ENCODE assay signal across 21 cellular contexts in the genomic region with DNA sequence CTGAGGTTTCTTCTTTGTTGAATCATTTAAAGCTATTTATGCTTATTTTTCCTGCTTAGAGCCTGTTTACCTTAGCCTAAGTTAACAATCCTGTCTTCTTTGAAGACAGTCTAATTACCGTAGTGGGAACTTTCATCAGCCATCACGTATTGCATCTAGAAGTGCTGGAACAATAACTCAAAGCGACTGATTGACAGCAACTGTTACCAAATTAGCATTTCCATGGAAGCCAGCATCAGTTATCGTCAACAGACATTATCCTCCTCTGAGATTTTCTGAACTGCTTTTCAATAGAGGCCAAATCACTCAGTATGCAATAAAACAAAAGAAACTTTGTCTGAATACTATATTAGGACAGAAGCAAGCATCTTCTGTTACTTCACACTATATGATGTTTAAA.
DNase-seq lines count a peak whose midpoint lies in the region; FAIRE-seq and TF ChIP-seq lines count a peak whose summit lies in the region.
"Had no signal": no experiment of that assay in that cellular context is flagged by ENCODE, and none has a peak within 500 bp of the region (broad histone marks: within the 10 kb centered on the region; RNA-seq: fewer than 3 reads in every experiment).

No MANE protein-coding gene starts in this region.

- H3K36me3 ChIP-seq in mammary epithelial cell (ENCODE audit: insufficient read depth, low read length) (no peaks in the 10 kb centered on the region), H1 (ENCODE audit: control insufficient read depth in 2 of 4, insufficient read depth in 4 of 4, low read length in 3 of 4) (no peaks in the 10 kb centered on the region), neural progenitor cell (no peaks in the 10 kb centered on the region)

- H3K4me2 ChIP-seq in mammary epithelial cell (ENCODE audit: insufficient read depth, low read depth, low read length) (no peak overlapping the region), H1 (ENCODE audit: insufficient read depth in 1 of 2, low read depth in 2 of 2, low read length in 2 of 2) (0 out of 4 replicates have a peak overlapping the region, but pooled peaks of 1 of the 2 experiments have one; percentile 11), neural progenitor cell (peak overlapping the region; percentile 54)

- H4K5ac ChIP-seq in H1 (ENCODE audit: insufficient read length, low read depth, low read length): no peak overlapping the region

- CTCF ChIA-PET in mammary epithelial cell (lab: Charles Lee; ENCODE audit: low non-redundant PET): no interaction called here
- CTCF ChIA-PET in MCF 10A (lab: Yijun Ruan, JAX): no interaction called here
- CTCF ChIA-PET in H1 (lab: Charles Lee; ENCODE audit: partially characterized antibody): no interaction called here

- no peak overlapping the region for H3K9ac ChIP-seq in mammary epithelial cell (ENCODE audit: insufficient read depth, low read length)
- H3K9ac ChIP-seq in H1 (replicated peaks in 1 of 4; ENCODE audit: extremely low read depth in 1 of 4, low read depth in 3 of 4, low read length in 3 of 4): no peak overlapping the region
- H3K9ac ChIP-seq in neural progenitor cell: no peak overlapping the region

- no peak overlapping the region for H4K91ac ChIP-seq in H1 (replicated peaks; ENCODE audit: insufficient read length, low read length)

- POLR2A ChIA-PET in MCF 10A (lab: Yijun Ruan, JAX): interaction anchor here (0.5 kb wide), 1 partner anchor 310 kb away, joined by 5 read pairs; no protein-coding TSS in a partner anchor
- POLR2A ChIA-PET in H1 (lab: Charles Lee; ENCODE audit: partially characterized antibody): no interaction called here

- H3K4me1 ChIP-seq in mammary epithelial cell (ENCODE audit: insufficient read depth, low read length) (no peaks in the 10 kb centered on the region), H1 (replicated peaks in 1 of 4; ENCODE audit: control insufficient read depth in 3 of 4, insufficient read depth in 4 of 4, low read length in 3 of 4) (no peaks in the 10 kb centered on the region), neural progenitor cell (peaks cover 17% of the 10 kb centered on the region)

- H3K23me2 ChIP-seq in H1 (ENCODE audit: low read depth, low read length): no peaks in the 10 kb centered on the region; the same call in 1 of the 2 replicates

- intact Hi-C loops in mammary epithelial cell (cut with micrococcal nuclease) (no loop called here), MCF 10A (cut with micrococcal nuclease) (no loop called here)

- H4K8ac ChIP-seq in H1 (ENCODE audit: extremely low read depth, insufficient read depth, low read length): no peak overlapping the region

- H3K79me2 ChIP-seq in mammary epithelial cell (ENCODE audit: insufficient read depth, low read length) (no peaks in the 10 kb centered on the region), H1 (ENCODE audit: control insufficient read depth in 1 of 2, insufficient read depth in 2 of 2, low read length in 2 of 2) (no peaks in the 10 kb centered on the region), neural progenitor cell (ENCODE audit: low read depth) (no peaks in the 10 kb centered on the region)

- in situ Hi-C loops in mammary epithelial cell (cut with MboI; ENCODE audit: low sequenced_read_pairs in 2 of 2): no loop called here

- no peak for DNase-seq in mammary epithelial cell
- DNase-seq in MCF 10A (ENCODE audit: unreplicated experiment): no peak
- DNase-seq in H1 (ENCODE audit: low read depth in 1 of 2, low spot score in 2 of 2): no peak
- DNase-seq in neural progenitor cell (ENCODE audit: low spot score): peak; percentile 48
- no peak for DNase-seq in DMS114 treated with DMSO at 0.1 percent for 48 hours (lab: John Stamatoyannopoulos, UW; ENCODE audit: unreplicated experiment)
- DNase-seq in NCI-H2227 (lab: John Stamatoyannopoulos, UW; ENCODE audit: unreplicated experiment): no peak
- DNase-seq in NCI-H2081 treated with DMSO at 0.1 percent for 48 hours (lab: John Stamatoyannopoulos, UW): no peak
- DNase-seq: DMS79, H7, MM.1S, NCI-H1048, NCI-H1417 treated with DMSO at 0.1 percent for 48 hours, NCI-H2171 treated with DMSO at 0.1 percent for 48 hours, NCI-H446, NCI-H526 treated with DMSO at 0.1 percent for 48 hours had no signal

- no peak overlapping the region for H2BK12ac ChIP-seq in H1 (ENCODE audit: low read depth, low read length)

- no peak for TF ChIP-seq RAD21 in H1 (IDR thresholded peaks at IDR 0.05 in 1 of 2, conservative IDR thresholded peaks at IDR 0.05 in 1 of 2; ENCODE audit: low read depth in 2 of 2, low read length in 2 of 2)

- H3K56ac ChIP-seq in H1 (replicated peaks; ENCODE audit: insufficient read length, low read depth, low read length): no peak overlapping the region

- WGBS in mammary epithelial cell (ENCODE audit: low coverage, missing lambda C conversion rate): 66% methylated on average over 4 of the region's 4 CpGs
- 54% methylated on average over 4 of the region's 4 CpGs; no CpG with 5 or more reads in 1 of the 2 experiments for WGBS in H1 (ENCODE audit: extremely low coverage in 1 of 2, insufficient coverage in 1 of 2, insufficient read length in 1 of 2, insufficient replicate concordance in 2 of 2, low coverage in 1 of 2, low lambda C conversion rate in 2 of 2, missing lambda C conversion rate in 1 of 2), 2 experiments

- TF ChIP-seq CTCF in mammary epithelial cell (conservative IDR thresholded peaks at IDR 0.05 in 1 of 2, IDR thresholded peaks at IDR 0.05 in 1 of 2; ENCODE audit: extremely low read depth in 1 of 2, insufficient read depth in 1 of 2, low read depth in 1 of 2, low read length in 2 of 2) (no peak), MCF 10A (IDR thresholded peaks at IDR 0.05; ENCODE audit: unreplicated experiment) (no peak), H1 (IDR thresholded peaks at IDR 0.05; ENCODE audit: control extremely low read depth in 1 of 3, insufficient read depth in 1 of 3, low read depth in 1 of 3, low read length in 3 of 3) (no peak), neural progenitor cell (IDR thresholded peaks at IDR 0.05) (no peak)

- no peaks in the 10 kb centered on the region for H3F3A ChIP-seq in neural progenitor cell (ENCODE audit: low read depth)

- H3K4me3 Mint-ChIP-seq in MCF 10A (ENCODE audit: unreplicated experiment) (no peak overlapping the region), neural progenitor cell (peak overlapping the region; percentile 19)
- H3K4me3 Mint-ChIP-seq: B cell, CD14-positive monocyte had no signal

- H2AFZ ChIP-seq in mammary epithelial cell (ENCODE audit: low read depth, low read length) (peak overlapping the region; percentile 44), H1 (ENCODE audit: low read length) (peak overlapping the region; percentile 82), neural progenitor cell (replicated peaks) (peak overlapping the region; percentile 43)

- no peaks in the 10 kb centered on the region for H3K9me3 Mint-ChIP-seq in MCF 10A (ENCODE audit: unreplicated experiment)
- H3K9me3 Mint-ChIP-seq in neural progenitor cell: peaks cover 5% of the 10 kb centered on the region

- dilution Hi-C loops in mammary epithelial cell (cut with HindIII; ENCODE audit: low sequenced_read_pairs): no loop called here

- H3K4ac ChIP-seq in H1 (replicated peaks; ENCODE audit: insufficient read length, low read depth, low read length): no peak overlapping the region

- no peak overlapping the region for H2BK120ac ChIP-seq in H1 (replicated peaks; ENCODE audit: low read depth, low read length)

- no peaks in the 10 kb centered on the region for H3K9me3 ChIP-seq in mammary epithelial cell (replicated peaks; ENCODE audit: insufficient read depth, low read length)
- no peaks in the 10 kb centered on the region for H3K9me3 ChIP-seq in H1 (ENCODE audit: insufficient read depth in 2 of 2, low read depth in 1 of 2, low read length in 1 of 2)
- H3K9me3 ChIP-seq in neural progenitor cell (ENCODE audit: low read depth): no peaks in the 10 kb centered on the region

- H2BK15ac ChIP-seq in H1 (ENCODE audit: low read length): no peak overlapping the region

- BruUV-seq in mammary epithelial cell (replicated peaks; lab: Mats Ljungman, UMichigan) (no TSS peak), MCF 10A (replicated peaks; lab: Mats Ljungman, UMichigan) (no TSS peak)

- no peak overlapping the region for H3K27ac ChIP-seq in mammary epithelial cell (ENCODE audit: insufficient read depth, low read depth, low read length)
- H3K27ac ChIP-seq in H1 (ENCODE audit: low read depth, low read length): no peak overlapping the region
- H3K27ac ChIP-seq in neural progenitor cell: no peak overlapping the region
- H3K27ac ChIP-seq: HL-60 had no signal

- no peak overlapping the region for H3K27ac Mint-ChIP-seq in MCF 10A (ENCODE audit: low read depth, unreplicated experiment)
- H3K27ac Mint-ChIP-seq in neural progenitor cell: peak overlapping the region; percentile 60
- H3K27ac Mint-ChIP-seq: B cell, CD14-positive monocyte had no signal

- no peaks in the 10 kb centered on the region for H4K20me1 ChIP-seq in mammary epithelial cell (ENCODE audit: insufficient read depth, low read length)
- no peaks in the 10 kb centered on the region for H4K20me1 ChIP-seq in H1 (replicated peaks in 1 of 2; ENCODE audit: control insufficient read depth in 1 of 2, insufficient read depth in 2 of 2, low read length in 2 of 2)
- no peaks in the 10 kb centered on the region for H4K20me1 ChIP-seq in neural progenitor cell (ENCODE audit: low read depth)

- no peak for TF ChIP-seq EP300 in H1 (IDR thresholded peaks at IDR 0.05; ENCODE audit: borderline replicate concordance in 1 of 2, low read depth in 2 of 2, low read length in 2 of 2)

- no peaks in the 10 kb centered on the region for H3K79me1 ChIP-seq in H1 (ENCODE audit: low read depth, low read length)

- FAIRE-seq in H1 (lab: Jason Lieb, UNC): no peak
- FAIRE-seq: GM19239, HepG2, K562 had no signal

- TF ChIP-seq POLR2A in H1 (IDR thresholded peaks at IDR 0.05; ENCODE audit: control extremely low read depth in 1 of 2, low read depth in 2 of 2, low read length in 2 of 2): no peak

- H3K18ac ChIP-seq in H1 (ENCODE audit: extremely low read depth, low read length): no peak overlapping the region

- H3K27me3 Mint-ChIP-seq in MCF 10A (ENCODE audit: insufficient read depth, unreplicated experiment) (no peaks in the 10 kb centered on the region), neural progenitor cell (ENCODE audit: insufficient read depth, low read depth) (no peaks in the 10 kb centered on the region)
- H3K27me3 Mint-ChIP-seq: B cell had no signal

- H2AK5ac ChIP-seq in H1 (ENCODE audit: low read depth, low read length): no peak overlapping the region

- no peak overlapping the region for H3K14ac ChIP-seq in H1 (ENCODE audit: insufficient read length)

- no peak overlapping the region for H3K4me3 ChIP-seq in mammary epithelial cell (replicated peaks in 1 of 3; ENCODE audit: insufficient read depth in 1 of 3, low read depth in 2 of 3, low read length in 3 of 3)
- no peak overlapping the region for H3K4me3 ChIP-seq in H1 (ENCODE audit: extremely low read depth in 1 of 4, insufficient read depth in 2 of 4, low read depth in 3 of 4, low read length in 4 of 4)
- H3K4me3 ChIP-seq in neural progenitor cell: no peak overlapping the region
- H3K4me3 ChIP-seq: K562 had no signal

- no peaks in the 10 kb centered on the region for H3K36me3 Mint-ChIP-seq in MCF 10A (ENCODE audit: insufficient read depth, unreplicated experiment)
- H3K36me3 Mint-ChIP-seq in neural progenitor cell: peaks cover 2% of the 10 kb centered on the region
- H3K36me3 Mint-ChIP-seq: CD14-positive monocyte had no signal

- no peaks in the 10 kb centered on the region for H3K27me3 ChIP-seq in mammary epithelial cell (ENCODE audit: insufficient read depth, low read length)
- no peaks in the 10 kb centered on the region for H3K27me3 ChIP-seq in H1 (replicated peaks in 1 of 4; ENCODE audit: control insufficient read depth in 3 of 4, extremely low read depth in 1 of 4, insufficient read depth in 3 of 4, low read length in 3 of 4)
- no peaks in the 10 kb centered on the region for H3K27me3 ChIP-seq in neural progenitor cell

- no peak overlapping the region for H3K23ac ChIP-seq in H1 (ENCODE audit: insufficient read length)

- no peak overlapping the region for H2BK20ac ChIP-seq in H1 (ENCODE audit: low read length)

- H3K4me1 Mint-ChIP-seq in MCF 10A (ENCODE audit: insufficient read depth, unreplicated experiment): no peaks in the 10 kb centered on the region
- peaks cover 20% of the 10 kb centered on the region for H3K4me1 Mint-ChIP-seq in neural progenitor cell
- H3K4me1 Mint-ChIP-seq: B cell, CD14-positive monocyte had no signal

- no peak overlapping the region for H2BK5ac ChIP-seq in H1 (ENCODE audit: low read depth, low read length)
